ENCODE assay signal across 19 cellular contexts in the genomic region with DNA sequence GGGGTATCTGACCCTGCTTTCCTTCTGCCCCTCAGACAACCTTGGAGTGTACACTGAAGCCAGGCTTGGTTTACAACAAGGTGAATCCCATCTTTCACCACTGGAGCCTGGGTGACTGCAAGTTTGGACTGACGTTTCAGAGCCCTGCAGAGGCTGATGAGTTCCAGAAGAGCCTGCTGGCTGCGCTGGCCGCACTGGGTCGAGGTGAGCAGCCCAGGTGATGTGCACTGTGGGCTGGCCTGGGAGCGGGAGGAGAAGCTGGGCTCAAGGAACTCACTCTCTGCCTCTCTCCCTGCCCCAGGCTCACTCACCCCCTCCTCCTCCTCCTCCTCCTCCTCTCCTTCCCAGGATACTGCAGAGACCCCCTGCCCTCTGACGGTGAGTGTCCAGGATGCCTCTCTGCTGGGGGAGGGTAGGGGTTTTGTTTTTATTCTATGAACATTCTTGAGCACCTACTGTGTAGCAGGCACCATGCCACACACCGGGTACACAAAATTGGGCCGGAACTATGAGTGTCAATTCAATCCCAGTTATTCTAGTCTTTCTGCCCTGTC. TPM values are rescaled to one million over a fixed set of nuclear protein-coding genes. Genes with fewer than 3 reads are reported as not detected.
DNase-seq lines count a peak whose midpoint lies in the region; ATAC-seq, FAIRE-seq and TF ChIP-seq lines count a peak whose summit lies in the region.
"Had no signal": no experiment of that assay in that cellular context is flagged by ENCODE, and none has a peak within 500 bp of the region (broad histone marks: within the 10 kb centered on the region; RNA-seq: fewer than 3 reads in every experiment).

No MANE protein-coding gene starts in this region.

- H3K18ac ChIP-seq in IMR-90 (ENCODE audit: low read depth, low read length), result no peak overlapping the region
- H3K18ac ChIP-seq in trophoblast cell (ENCODE audit: low read length), result no peak overlapping the region

- no peak overlapping the region for H4K8ac ChIP-seq in IMR-90 (ENCODE audit: low read depth in 2 of 2, low read length in 2 of 2)
- no peak overlapping the region for H4K8ac ChIP-seq in trophoblast cell (ENCODE audit: low read depth, low read length)

- CTCF ChIA-PET in IMR-90 (lab: Yijun Ruan, JAX), result interaction anchor here (1.0 kb wide), 1 partner anchor 11 kb away, joined by 3 read pairs; a partner anchor contains a TSS
- CTCF ChIA-PET in K562 (lab: Yijun Ruan, JAX; ENCODE audit: low intra/inter-chr PET ratio), result no interaction called here

- intact Hi-C loops in IMR-90 (cut with micrococcal nuclease), result no loop called here
- intact Hi-C loops in K562 (cut with micrococcal nuclease), result no loop called here

- H2BK120ac ChIP-seq in IMR-90 (ENCODE audit: low read depth, low read length) (no peak overlapping the region), trophoblast cell (ENCODE audit: insufficient read depth, low read length, poor library complexity) (no peak overlapping the region)

- H3K27ac Mint-ChIP-seq in GM23338, result no peak overlapping the region
- H3K27ac Mint-ChIP-seq: CD14-positive monocyte; CD8-positive, alpha-beta T cell had no signal

- peaks cover 17% of the 10 kb centered on the region for H3F3A ChIP-seq in GM23338 (replicated peaks; ENCODE audit: low read depth)

- H2BK5ac ChIP-seq in IMR-90 (ENCODE audit: low read depth, low read length, poor library complexity, severe bottlenecking), result no peak overlapping the region
- H2BK5ac ChIP-seq in trophoblast cell (ENCODE audit: low read depth, low read length, poor library complexity), result no peak overlapping the region

- H3K79me1 ChIP-seq in IMR-90 (ENCODE audit: low read depth in 1 of 2, low read length in 2 of 2) (peaks cover 11 to 35% of the 10 kb centered on the region in 2 experiments; a peak in 3 of 4 replicates), trophoblast cell (ENCODE audit: low read length) (peaks cover 8% of the 10 kb centered on the region)

- H3K27me3 Mint-ChIP-seq in GM23338 (ENCODE audit: insufficient read depth, low read depth, poor library complexity), result peaks cover 45% of the 10 kb centered on the region

- peaks cover 45% of the 10 kb centered on the region for H3K36me3 Mint-ChIP-seq in GM23338 (ENCODE audit: low read depth)
- H3K36me3 Mint-ChIP-seq: CD8-positive, alpha-beta T cell had no signal

- H4K91ac ChIP-seq in IMR-90 (ENCODE audit: insufficient read depth, low read depth, low read length) (no peak overlapping the region), trophoblast cell (ENCODE audit: low read depth, low read length) (no peak overlapping the region)

- BruUV-seq in IMR-90 (replicated peaks; lab: Mats Ljungman, UMichigan) (no TSS peak), K562 (replicated peaks; lab: Mats Ljungman, UMichigan) (no TSS peak)

- POLR2A ChIA-PET in IMR-90 (lab: Charles Lee; ENCODE audit: unreplicated experiment) (no interaction called here), K562 (lab: Yijun Ruan, JAX) (interaction anchor here (1.3 kb wide), 1 partner anchor 11 kb away, joined by 5 read pairs; a partner anchor contains a TSS)

- no peak overlapping the region for H3K56ac ChIP-seq in IMR-90 (ENCODE audit: extremely low read depth, insufficient read depth, low read length)

- TF ChIP-seq EP300 in K562 (IDR thresholded peaks at IDR 0.05; ENCODE audit: low read length), result no peak

- H3K4ac ChIP-seq in IMR-90 (ENCODE audit: low read depth, low read length), result no peak overlapping the region
- no peak overlapping the region for H3K4ac ChIP-seq in trophoblast cell (ENCODE audit: low read depth, low read length)

- H3K36me3 ChIP-seq in GM23338 (ENCODE audit: insufficient read depth) (peaks cover 3% of the 10 kb centered on the region; the same call in 1 of the 2 replicates), IMR-90 (ENCODE audit: control insufficient read depth, insufficient read depth, low read length) (peaks cover 25% of the 10 kb centered on the region), K562 (ENCODE audit: control insufficient read depth, insufficient read depth, low read length) (no peaks in the 10 kb centered on the region), trophoblast cell (ENCODE audit: control insufficient read depth in 1 of 2, insufficient read depth in 2 of 2, low read length in 2 of 2) (peaks cover 0 to 4% of the 10 kb centered on the region in 2 experiments)

- H3K79me2 ChIP-seq in GM23338 (replicated peaks; ENCODE audit: insufficient read depth) (peaks cover 10% of the 10 kb centered on the region), K562 (ENCODE audit: control insufficient read depth, insufficient read depth, low read length) (no peaks in the 10 kb centered on the region), trophoblast cell (ENCODE audit: control insufficient read depth, insufficient read depth, low read length, poor library complexity) (no peaks in the 10 kb centered on the region)

- H3K4me1 Mint-ChIP-seq in GM23338, result peaks cover 47% of the 10 kb centered on the region

- H3K9me3 ChIP-seq in IMR-90 (ENCODE audit: control insufficient read depth, insufficient read depth, low read length), result no peaks in the 10 kb centered on the region
- H3K9me3 ChIP-seq in K562 (replicated peaks; ENCODE audit: control insufficient read depth, insufficient read depth, low read depth, low read length), result 0 out of 2 replicates have a peak, but pooled peaks cover 2% of the 10 kb centered on the region
- H3K9me3 ChIP-seq in trophoblast cell (ENCODE audit: insufficient read depth, low read depth, low read length), result peaks cover 4% of the 10 kb centered on the region

- no peak overlapping the region for H4K5ac ChIP-seq in IMR-90 (ENCODE audit: low read depth, low read length)

- no peak overlapping the region for H2BK15ac ChIP-seq in IMR-90 (ENCODE audit: low read depth, low read length)

- H2AK5ac ChIP-seq in IMR-90 (ENCODE audit: low read depth, low read length) (peak overlapping the region; percentile 8), trophoblast cell (ENCODE audit: low read length) (no peak overlapping the region)

- 80% methylated on average over 2 of the region's 8 CpGs; no CpG with 5 or more reads in 1 of the 2 experiments for WGBS in IMR-90 (ENCODE audit: extremely low coverage in 2 of 2, insufficient read length in 1 of 2), 2 experiments
- WGBS in K562 (ENCODE audit: insufficient coverage, low coverage, missing lambda C conversion rate), result 39% methylated on average over 8 of the region's 8 CpGs
- WGBS in trophoblast cell (ENCODE audit: extremely low coverage, insufficient coverage, insufficient read length), result no CpG with 5 or more reads among the region's 8 CpGs

- H4K20me1 ChIP-seq in GM23338 (replicated peaks; ENCODE audit: insufficient read depth), result peaks cover 3% of the 10 kb centered on the region; the same call in 1 of the 2 replicates
- H4K20me1 ChIP-seq in IMR-90 (ENCODE audit: insufficient read depth, low read length), result peaks cover 8% of the 10 kb centered on the region; the same call in 1 of the 2 replicates
- no peaks in the 10 kb centered on the region for H4K20me1 ChIP-seq in K562 (replicated peaks; ENCODE audit: control insufficient read depth, insufficient read depth, low read length)

- no peak overlapping the region for H3K27ac ChIP-seq in GM23338 (ENCODE audit: low read depth)
- no peak overlapping the region for H3K27ac ChIP-seq in IMR-90 (ENCODE audit: insufficient read depth, low read length)
- H3K27ac ChIP-seq in K562 (ENCODE audit: extremely low read depth, low read depth, low read length), result no peak overlapping the region
- H3K27ac ChIP-seq in trophoblast cell (ENCODE audit: low read depth, low read length), result no peak overlapping the region
- H3K27ac ChIP-seq: GM23248, HL-60 had no signal

- H3K4me1 ChIP-seq in GM23338 (ENCODE audit: insufficient read depth) (peaks cover 14% of the 10 kb centered on the region), IMR-90 (ENCODE audit: control insufficient read depth, insufficient read depth, low read length) (peaks cover 4% of the 10 kb centered on the region), K562 (replicated peaks in 1 of 2; ENCODE audit: control insufficient read depth in 2 of 2, insufficient read depth in 2 of 2, low read length in 2 of 2) (peaks cover 16 to 54% of the 10 kb centered on the region in 2 experiments; a peak in 4 of 5 replicates), trophoblast cell (ENCODE audit: control insufficient read depth in 1 of 2, insufficient read depth in 2 of 2, low read length in 2 of 2) (peaks cover 19 to 21% of the 10 kb centered on the region in 2 experiments)

- DNase-seq in GM23338 (ENCODE audit: low spot score), result no peak
- DNase-seq in IMR-90, result no peak
- DNase-seq in K562 (ENCODE audit: extremely low read depth in 1 of 4, low spot score in 3 of 4), result no peak
- peak; percentile 49 to 66 for DNase-seq in trophoblast cell
- no peak for DNase-seq in stimulated activated CD8-positive, alpha-beta memory T cell treated with anti-CD3 and anti-CD28 coated beads, Interleukin-4, amount 100 ng/mL, for 48 hours
- DNase-seq in AG08395 (ENCODE audit: low spot score), result no peak
- DNase-seq in globus pallidus (ENCODE audit: low spot score), result no peak
- DNase-seq: CD8-positive, alpha-beta T cell; COR-L47; DND-41; GF-D8; H9; KBM-7 had no signal

- H4K12ac ChIP-seq in trophoblast cell (ENCODE audit: low read depth, low read length), result no peak overlapping the region

- H3K4me2 ChIP-seq in GM23338 (no peak overlapping the region), IMR-90 (ENCODE audit: low read depth, low read length) (no peak overlapping the region), K562 (ENCODE audit: insufficient read depth, low read length) (no peak overlapping the region), trophoblast cell (ENCODE audit: low read length) (no peak overlapping the region)

- peaks cover 7% of the 10 kb centered on the region for H3K9me1 ChIP-seq in IMR-90 (ENCODE audit: insufficient read depth, low read length)
- no peaks in the 10 kb centered on the region for H3K9me1 ChIP-seq in K562 (ENCODE audit: control insufficient read depth, insufficient read depth, low read length)

- H2AFZ ChIP-seq in GM23338, result no peak overlapping the region
- no peak overlapping the region for H2AFZ ChIP-seq in IMR-90 (replicated peaks; ENCODE audit: low read length, poor library complexity)
- no peak overlapping the region for H2AFZ ChIP-seq in K562 (ENCODE audit: low read depth, low read length)
- no peak overlapping the region for H2AFZ ChIP-seq in trophoblast cell (ENCODE audit: insufficient read depth, low read length, poor library complexity)
- H2AFZ ChIP-seq: GM23248 had no signal

- TF ChIP-seq POLR2A in IMR-90 (IDR thresholded peaks at IDR 0.05; ENCODE audit: low read depth, low read length) (no peak), K562 (conservative IDR thresholded peaks at IDR 0.05) (no peak)

- H3K14ac ChIP-seq in IMR-90 (replicated peaks; ENCODE audit: low read depth, low read length) (no peak overlapping the region), trophoblast cell (ENCODE audit: low read length) (no peak overlapping the region)

- peak overlapping the region; percentile 23; the same call in 1 of the 3 replicates for H3K4me3 Mint-ChIP-seq in GM23338
- H3K4me3 Mint-ChIP-seq: CD8-positive, alpha-beta T cell had no signal

- H3K9me3 Mint-ChIP-seq in GM23338, result peaks cover 4% of the 10 kb centered on the region; the same call in 1 of the 3 replicates
- H3K9me3 Mint-ChIP-seq: CD8-positive, alpha-beta T cell; H9 had no signal

- H3K27me3 ChIP-seq in GM23338 (ENCODE audit: insufficient read depth) (peaks cover 25% of the 10 kb centered on the region), IMR-90 (ENCODE audit: control insufficient read depth, insufficient read depth, low read length) (no peaks in the 10 kb centered on the region), K562 (ENCODE audit: control insufficient read depth in 2 of 2, insufficient read depth in 2 of 2, low read length in 2 of 2) (no peaks in the 10 kb centered on the region), trophoblast cell (ENCODE audit: insufficient read depth, low read length) (no peaks in the 10 kb centered on the region)

- peaks cover 6% of the 10 kb centered on the region; the same call in 1 of the 2 replicates for H3K9me2 ChIP-seq in GM23338 (ENCODE audit: insufficient read depth)

- peak; percentile 29 for FAIRE-seq in K562 (lab: Jason Lieb, UNC)
- FAIRE-seq: A204.1 had no signal

- in situ Hi-C loops in IMR-90 (cut with MboI; ENCODE audit: low sequenced_read_pairs), result no loop called here
- in situ Hi-C loops in K562 (cut with MboI), result no loop called here

- peak overlapping the region; percentile 61 for H2AK9ac ChIP-seq in IMR-90 (replicated peaks; ENCODE audit: low read depth, low read length, poor library complexity)

- H3K23ac ChIP-seq in IMR-90 (ENCODE audit: low read depth, low read length), result 0 out of 2 replicates have a peak overlapping the region, but pooled peaks have one; percentile 24
- no peak overlapping the region for H3K23ac ChIP-seq in trophoblast cell (ENCODE audit: low read length)

- TF ChIP-seq RAD21 in IMR-90 (IDR thresholded peaks at IDR 0.05; ENCODE audit: low read length) (no peak), K562 (CRISPR knock-in tag; conservative IDR thresholded peaks at IDR 0.05 in 1 of 2, IDR thresholded peaks at IDR 0.05 in 1 of 2) (no peak)

- no peak for TF ChIP-seq CTCF in GM23338 (conservative IDR thresholded peaks at IDR 0.05; ENCODE audit: low read depth in 2 of 2)
- TF ChIP-seq CTCF in IMR-90 (conservative IDR thresholded peaks at IDR 0.05; ENCODE audit: low read depth, low read length), result no peak
- no peak for TF ChIP-seq CTCF in K562 (IDR thresholded peaks at IDR 0.05 in 2 of 3, conservative IDR thresholded peaks at IDR 0.05 in 1 of 3; ENCODE audit: insufficient read depth in 2 of 3, low read depth in 1 of 3, low read length in 3 of 3)

- ATAC-seq in GM23338 (no peak), IMR-90 (ENCODE audit: low read depth) (no peak), K562 (no peak)
- ATAC-seq: CD8-positive, alpha-beta T cell had no signal

- no peak overlapping the region for H3K9ac ChIP-seq in IMR-90 (ENCODE audit: low read depth, low read length)
- peak overlapping the region in 1 of 2 experiments; percentile 48; a peak in 2 of 4 replicates for H3K9ac ChIP-seq in K562 (ENCODE audit: insufficient read depth in 1 of 2, low read depth in 2 of 2, low read length in 2 of 2)
- H3K9ac ChIP-seq in trophoblast cell (ENCODE audit: low read length), result no peak overlapping the region
- H3K9ac ChIP-seq: GM23248 had no signal

- H2BK12ac ChIP-seq in trophoblast cell (ENCODE audit: low read length), result no peak overlapping the region

- H2BK20ac ChIP-seq in IMR-90 (ENCODE audit: low read depth, low read length), result no peak overlapping the region

- dilution Hi-C loops in IMR-90 (cut with HindIII; ENCODE audit: low sequenced_read_pairs, unreplicated experiment), result no loop called here

- no peak overlapping the region for H3K4me3 ChIP-seq in GM23338
- no peak overlapping the region for H3K4me3 ChIP-seq in IMR-90 (ENCODE audit: insufficient read depth, low read depth, low read length)
- no peak overlapping the region for H3K4me3 ChIP-seq in K562
- H3K4me3 ChIP-seq in trophoblast cell (ENCODE audit: low read depth, low read length), result no peak overlapping the region
- H3K4me3 ChIP-seq: GM23248 had no signal

RNA-seq across cellular contexts. Expression of a gene that starts 3.5 kb away (rescaled TPM):
- 3.9 TPM in 2 replicates for total RNA-seq in GM23338 (2014; rRNA removed; shearing (Covaris generic))
- 10.7 and 11.6 TPM in 2 replicates for polyA plus RNA-seq in GM23338 (2016; fragmentation: Nextera tagmentation; extraction: Ambion mirVana)
- 0.56 and 0.90 TPM in 2 replicates for total RNA-seq in IMR-90 (2012; rRNA removed)
- polyA plus RNA-seq in IMR-90 (2012; rRNA removed), result 6.3 and 7.9 TPM in 2 replicates
- polyA plus RNA-seq in IMR-90 (2012; cell fraction: cytosol; rRNA removed), result 2.4 and 2.8 TPM in 2 replicates
- 22.6 and 23.9 TPM in 2 replicates for polyA plus RNA-seq in IMR-90 (2012; cell fraction: nucleus; rRNA removed; ENCODE audit: low replicate concordance)
- 7.2 and 10.1 TPM in 2 replicates for total RNA-seq in K562 (2011; cell fraction: chromatin; rRNA removed; ENCODE audit: low replicate concordance)
- 3.6 and 6.3 TPM in 2 replicates for total RNA-seq in K562 (2011; cell fraction: nucleolus; rRNA removed)
- total RNA-seq in K562 (2011; cell fraction: nucleoplasm; rRNA removed), result 4.3 and 11.0 TPM in 2 replicates
- total RNA-seq in K562 (2014; rRNA removed), result 0.05 and 0.41 TPM in 2 replicates
- 0.32 and 0.36 TPM in 2 replicates for total RNA-seq in K562 (2014; rRNA removed; fragmentation: Illumina TruSeq; extraction: Trizol)
- 0.15 and 0.25 TPM in 2 replicates for total RNA-seq in K562 (2015; rRNA removed; fragmentation: Illumina TruSeq; extraction: Trizol)
- total RNA-seq in K562 (2021), result 0.81 and 0.95 TPM in 2 replicates
- 0.47 and 0.62 TPM in 2 replicates for polyA plus RNA-seq in K562 (2011; rRNA removed)
- 0.57 and 0.58 TPM in 2 replicates for polyA plus RNA-seq in K562 (2011; cell fraction: cytosol; rRNA removed)
- 3.0 and 4.3 TPM in 2 replicates for polyA plus RNA-seq in K562 (2011; cell fraction: nucleus; rRNA removed)
- polyA plus RNA-seq in K562 (2012), result 0.70 and 3.0 TPM in 2 replicates
- 0.30 and 0.89 TPM in 2 replicates for polyA plus RNA-seq in K562 (2014; fragmentation: Illumina TruSeq; extraction: Trizol)
- under 1 TPM; 0.21 to 0.25 TPM for polyA plus RNA-seq in K562 (2014; fragmentation: Nextera tagmentation; extraction: Ambion mirVana)
- polyA plus RNA-seq in K562 (2014; rRNA removed), result 0.63 and 1.3 TPM in 2 replicates
- polyA minus RNA-seq in K562 (2011; rRNA and poly(A)+ RNA removed), result 0.03 and 0.39 TPM in 2 replicates
- not detected in 2 replicates for polyA minus RNA-seq in K562 (2011; cell fraction: cytosol; rRNA and poly(A)+ RNA removed)
- 0.89 and 1.3 TPM in 2 replicates for polyA minus RNA-seq in K562 (2011; cell fraction: nucleus; rRNA and poly(A)+ RNA removed)
- polyA plus RNA-seq in trophoblast cell (2013), result 2.3 and 2.5 TPM in 2 replicates
- polyA plus RNA-seq: CD14-positive monocyte had no signal

RNA-seq across cellular contexts. Expression of a gene that starts 4.2 kb away (rescaled TPM):
- total RNA-seq in GM23338 (2014; rRNA removed; shearing (Covaris generic)), result 0.14 and 0.70 TPM in 2 replicates
- 1.5 and 2.6 TPM in 2 replicates for polyA plus RNA-seq in GM23338 (2016; fragmentation: Nextera tagmentation; extraction: Ambion mirVana)
- under 0.01 TPM in 1 of 2 replicates, not detected in the other for total RNA-seq in IMR-90 (2012; rRNA removed)
- polyA plus RNA-seq in IMR-90 (2012; rRNA removed), result 0.65 and 0.99 TPM in 2 replicates
- 0.75 and 0.95 TPM in 2 replicates for polyA plus RNA-seq in IMR-90 (2012; cell fraction: cytosol; rRNA removed)
- 1.5 and 2.8 TPM in 2 replicates for polyA plus RNA-seq in IMR-90 (2012; cell fraction: nucleus; rRNA removed; ENCODE audit: low replicate concordance)
- total RNA-seq in K562 (2011; cell fraction: chromatin; rRNA removed; ENCODE audit: low replicate concordance), result 0.12 TPM in 1 of 2 replicates, not detected in the other
- 0.50 TPM in 1 of 2 replicates, not detected in the other for total RNA-seq in K562 (2011; cell fraction: nucleolus; rRNA removed)
- 0.15 TPM in 1 of 2 replicates, not detected in the other for total RNA-seq in K562 (2011; cell fraction: nucleoplasm; rRNA removed)
- total RNA-seq in K562 (2014; rRNA removed), result not detected in 2 replicates
- total RNA-seq in K562 (2014; rRNA removed; fragmentation: Illumina TruSeq; extraction: Trizol), result not detected in 2 replicates
- not detected in 2 replicates for total RNA-seq in K562 (2015; rRNA removed; fragmentation: Illumina TruSeq; extraction: Trizol)
- 0.25 and 0.33 TPM in 2 replicates for total RNA-seq in K562 (2021)
- 0.12 TPM in 1 of 2 replicates, not detected in the other for polyA plus RNA-seq in K562 (2011; rRNA removed)
- polyA plus RNA-seq in K562 (2011; cell fraction: cytosol; rRNA removed), result 0.03 and 0.04 TPM in 2 replicates
- polyA plus RNA-seq in K562 (2011; cell fraction: nucleus; rRNA removed), result 0.46 and 0.63 TPM in 2 replicates
- 0.52 and 0.94 TPM in 2 replicates for polyA plus RNA-seq in K562 (2012)
- not detected in 2 replicates for polyA plus RNA-seq in K562 (2014; fragmentation: Illumina TruSeq; extraction: Trizol)
- polyA plus RNA-seq in K562 (2014; fragmentation: Nextera tagmentation; extraction: Ambion mirVana), result not detected
- 0.15 and 0.16 TPM in 2 replicates for polyA plus RNA-seq in K562 (2014; rRNA removed)
- not detected in 2 replicates for polyA minus RNA-seq in K562 (2011; rRNA and poly(A)+ RNA removed)
- polyA minus RNA-seq in K562 (2011; cell fraction: cytosol; rRNA and poly(A)+ RNA removed), result not detected in 2 replicates
- polyA minus RNA-seq in K562 (2011; cell fraction: nucleus; rRNA and poly(A)+ RNA removed), result 0.54 TPM in 1 of 2 replicates, not detected in the other
- polyA plus RNA-seq in trophoblast cell (2013), result 0.21 and 0.31 TPM in 2 replicates

RNA-seq across cellular contexts. Expression of a gene that starts 10.9 kb away (rescaled TPM):
- total RNA-seq in GM23338 (2014; rRNA removed; shearing (Covaris generic)), result 4.3 and 5.7 TPM in 2 replicates
- polyA plus RNA-seq in GM23338 (2016; fragmentation: Nextera tagmentation; extraction: Ambion mirVana) (7.6 and 8.0 TPM in 2 replicates), IMR-90 (2012; rRNA removed) (17.9 and 20.8 TPM in 2 replicates), K562 (2011; rRNA removed) (16.0 and 22.7 TPM in 2 replicates), K562 (2014; fragmentation: Illumina TruSeq; extraction: Trizol) (9.6 and 13.1 TPM in 2 replicates), K562 (2014; fragmentation: Nextera tagmentation; extraction: Ambion mirVana) (1 to 10 TPM; 1.7 to 4.3 TPM), K562 (2014; rRNA removed) (40.8 and 43.8 TPM in 2 replicates)
- total RNA-seq in IMR-90 (2012; rRNA removed) (3.6 and 4.2 TPM in 2 replicates), K562 (2014; rRNA removed) (28.3 and 31.2 TPM in 2 replicates), K562 (2014; rRNA removed; fragmentation: Illumina TruSeq; extraction: Trizol) (6.8 and 7.2 TPM in 2 replicates), K562 (2015; rRNA removed; fragmentation: Illumina TruSeq; extraction: Trizol) (12.6 and 13.7 TPM in 2 replicates), K562 (2021) (26.0 and 26.7 TPM in 2 replicates)
- 23.6 and 30.4 TPM in 2 replicates for polyA plus RNA-seq in IMR-90 (2012; cell fraction: cytosol; rRNA removed)
- 52.8 and 101 TPM in 2 replicates for polyA plus RNA-seq in IMR-90 (2012; cell fraction: nucleus; rRNA removed; ENCODE audit: low replicate concordance)
- 20.3 and 72.0 TPM in 2 replicates for total RNA-seq in K562 (2011; cell fraction: chromatin; rRNA removed; ENCODE audit: low replicate concordance)
- total RNA-seq in K562 (2011; cell fraction: nucleolus; rRNA removed), result 76.2 and 91.1 TPM in 2 replicates
- 41.2 and 45.5 TPM in 2 replicates for total RNA-seq in K562 (2011; cell fraction: nucleoplasm; rRNA removed)
- polyA plus RNA-seq in K562 (2011; cell fraction: cytosol; rRNA removed), result 25.2 and 53.5 TPM in 2 replicates
- polyA plus RNA-seq in K562 (2011; cell fraction: nucleus; rRNA removed), result 72.4 and 115 TPM in 2 replicates
- polyA plus RNA-seq in K562 (2012), result 18.2 and 37.7 TPM in 2 replicates
- 3.4 and 5.0 TPM in 2 replicates for polyA minus RNA-seq in K562 (2011; rRNA and poly(A)+ RNA removed)
- polyA minus RNA-seq in K562 (2011; cell fraction: cytosol; rRNA and poly(A)+ RNA removed), result 17.2 and 20.5 TPM in 2 replicates
- 17.5 and 23.6 TPM in 2 replicates for polyA minus RNA-seq in K562 (2011; cell fraction: nucleus; rRNA and poly(A)+ RNA removed)
- 3.6 and 4.1 TPM in 2 replicates for polyA plus RNA-seq in trophoblast cell (2013)

RNA-seq across cellular contexts. Expression of a gene that starts 17.6 kb away (rescaled TPM):
- 165 and 241 TPM in 2 replicates for total RNA-seq in GM23338 (2014; rRNA removed; shearing (Covaris generic))
- polyA plus RNA-seq in GM23338 (2016; fragmentation: Nextera tagmentation; extraction: Ambion mirVana), result 129 and 138 TPM in 2 replicates
- total RNA-seq in IMR-90 (2012; rRNA removed), result 502 and 644 TPM in 2 replicates
- polyA plus RNA-seq in IMR-90 (2012; rRNA removed), result 475 and 538 TPM in 2 replicates
- 171 and 501 TPM in 2 replicates for polyA plus RNA-seq in IMR-90 (2012; cell fraction: cytosol; rRNA removed)
- polyA plus RNA-seq in IMR-90 (2012; cell fraction: nucleus; rRNA removed; ENCODE audit: low replicate concordance), result 160 and 200 TPM in 2 replicates
- total RNA-seq in K562 (2011; cell fraction: chromatin; rRNA removed; ENCODE audit: low replicate concordance), result 76.7 and 164 TPM in 2 replicates
- 169 and 187 TPM in 2 replicates for total RNA-seq in K562 (2011; cell fraction: nucleolus; rRNA removed)
- total RNA-seq in K562 (2011; cell fraction: nucleoplasm; rRNA removed), result 126 and 134 TPM in 2 replicates
- total RNA-seq in K562 (2014; rRNA removed), result 379 and 498 TPM in 2 replicates
- 222 and 257 TPM in 2 replicates for total RNA-seq in K562 (2014; rRNA removed; fragmentation: Illumina TruSeq; extraction: Trizol)
- 315 and 317 TPM in 2 replicates for total RNA-seq in K562 (2015; rRNA removed; fragmentation: Illumina TruSeq; extraction: Trizol)
- 304 and 317 TPM in 2 replicates for total RNA-seq in K562 (2021)
- 561 and 583 TPM in 2 replicates for polyA plus RNA-seq in K562 (2011; rRNA removed)
- 760 and 1,382 TPM in 2 replicates for polyA plus RNA-seq in K562 (2011; cell fraction: cytosol; rRNA removed)
- polyA plus RNA-seq in K562 (2011; cell fraction: nucleus; rRNA removed), result 215 and 238 TPM in 2 replicates
- polyA plus RNA-seq in K562 (2012), result 347 and 565 TPM in 2 replicates
- polyA plus RNA-seq in K562 (2014; fragmentation: Illumina TruSeq; extraction: Trizol), result 377 and 397 TPM in 2 replicates
- 100 to 1,000 TPM; 130 to 244 TPM for polyA plus RNA-seq in K562 (2014; fragmentation: Nextera tagmentation; extraction: Ambion mirVana)
- polyA plus RNA-seq in K562 (2014; rRNA removed), result 372 and 502 TPM in 2 replicates
- 222 and 326 TPM in 2 replicates for polyA minus RNA-seq in K562 (2011; rRNA and poly(A)+ RNA removed)
- polyA minus RNA-seq in K562 (2011; cell fraction: cytosol; rRNA and poly(A)+ RNA removed), result 135 and 197 TPM in 2 replicates
- polyA minus RNA-seq in K562 (2011; cell fraction: nucleus; rRNA and poly(A)+ RNA removed), result 64.9 and 72.1 TPM in 2 replicates
- 201 and 203 TPM in 2 replicates for polyA plus RNA-seq in trophoblast cell (2013)

RNA-seq across cellular contexts. Expression of a gene that starts 34.0 kb away (rescaled TPM):
- 3.6 and 4.1 TPM in 2 replicates for total RNA-seq in GM23338 (2014; rRNA removed; shearing (Covaris generic))
- polyA plus RNA-seq in GM23338 (2016; fragmentation: Nextera tagmentation; extraction: Ambion mirVana), result 1.5 and 1.6 TPM in 2 replicates
- not detected in 2 replicates for total RNA-seq in IMR-90 (2012; rRNA removed)
- not detected in 2 replicates for polyA plus RNA-seq in IMR-90 (2012; rRNA removed)
- polyA plus RNA-seq in IMR-90 (2012; cell fraction: cytosol; rRNA removed), result not detected in 2 replicates
- polyA plus RNA-seq in IMR-90 (2012; cell fraction: nucleus; rRNA removed; ENCODE audit: low replicate concordance), result not detected in 2 replicates
- 5.4 and 14.4 TPM in 2 replicates for total RNA-seq in K562 (2011; cell fraction: chromatin; rRNA removed; ENCODE audit: low replicate concordance)
- 6.4 and 8.8 TPM in 2 replicates for total RNA-seq in K562 (2011; cell fraction: nucleolus; rRNA removed)
- total RNA-seq in K562 (2011; cell fraction: nucleoplasm; rRNA removed), result 5.6 and 10.2 TPM in 2 replicates
- total RNA-seq in K562 (2014; rRNA removed), result 2.8 and 3.8 TPM in 2 replicates
- 1.1 TPM in 2 replicates for total RNA-seq in K562 (2014; rRNA removed; fragmentation: Illumina TruSeq; extraction: Trizol)
- total RNA-seq in K562 (2015; rRNA removed; fragmentation: Illumina TruSeq; extraction: Trizol), result 3.5 and 3.8 TPM in 2 replicates
- 3.9 TPM in 2 replicates for total RNA-seq in K562 (2021)
- polyA plus RNA-seq in K562 (2011; rRNA removed), result 4.5 and 11.4 TPM in 2 replicates
- 11.2 and 13.0 TPM in 2 replicates for polyA plus RNA-seq in K562 (2011; cell fraction: cytosol; rRNA removed)
- polyA plus RNA-seq in K562 (2011; cell fraction: nucleus; rRNA removed), result 23.4 and 27.1 TPM in 2 replicates
- 5.5 and 22.2 TPM in 2 replicates for polyA plus RNA-seq in K562 (2012)
- polyA plus RNA-seq in K562 (2014; fragmentation: Illumina TruSeq; extraction: Trizol), result 4.4 and 4.8 TPM in 2 replicates
- polyA plus RNA-seq in K562 (2014; fragmentation: Nextera tagmentation; extraction: Ambion mirVana), result under 1 TPM; 0.39 to 0.55 TPM
- polyA plus RNA-seq in K562 (2014; rRNA removed), result 3.4 and 4.6 TPM in 2 replicates
- 1.8 and 2.5 TPM in 2 replicates for polyA minus RNA-seq in K562 (2011; rRNA and poly(A)+ RNA removed)
- 4.3 and 6.2 TPM in 2 replicates for polyA minus RNA-seq in K562 (2011; cell fraction: cytosol; rRNA and poly(A)+ RNA removed)
- 3.0 and 5.6 TPM in 2 replicates for polyA minus RNA-seq in K562 (2011; cell fraction: nucleus; rRNA and poly(A)+ RNA removed)
- polyA plus RNA-seq in trophoblast cell (2013), result 0.03 TPM in 1 of 2 replicates, not detected in the other
- total RNA-seq: CD8-positive, alpha-beta T cell; GM23248 had no signal
- polyA plus RNA-seq: AG04450, BJ, GM23248 had no signal

Comparison
In these comparisons a context has a peak if more than half of its experiments do, and no peak if none do; other contexts are left out.
1. DNase-seq: peak in trophoblast cell (2 of 2); none in GM23338 (single experiment), IMR-90 (single experiment), K562 (0 of 4), stimulated activated CD8-positive, alpha-beta memory T cell treated with anti-CD3 and anti-CD28 coated beads, Interleukin-4, amount 100 ng/mL, for 48 hours (single experiment), AG08395 (single experiment) and globus pallidus (single experiment).